1 cellular context compared by ENCODE assay signal in the genomic region with DNA sequence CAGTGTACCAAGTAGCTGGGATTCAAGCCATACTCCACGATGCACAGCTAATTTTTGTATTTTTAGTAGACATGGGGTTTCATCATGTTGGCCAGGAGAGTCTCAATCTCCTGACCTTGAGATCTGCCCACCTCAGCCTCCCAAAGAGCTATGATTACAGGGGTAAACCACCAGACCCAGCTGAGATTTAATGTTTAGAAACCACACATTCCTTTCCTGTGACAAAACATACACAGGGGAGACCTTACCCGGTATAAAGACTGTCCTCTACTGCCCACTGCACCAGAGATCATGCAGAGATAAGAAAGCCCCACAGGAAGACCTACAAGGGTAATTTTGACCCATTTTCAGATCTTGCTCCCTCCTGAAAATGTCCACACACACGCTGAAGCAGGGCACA.
TF ChIP-seq lines count a peak whose summit lies in the region.

No MANE protein-coding gene starts in this region.

TF ChIP-seq in IMR-90, 13 proteins besides CTCF, POLR2A, EP300 and RAD21 (continued from another document):
- TF ChIP-seq, protein P1, sequence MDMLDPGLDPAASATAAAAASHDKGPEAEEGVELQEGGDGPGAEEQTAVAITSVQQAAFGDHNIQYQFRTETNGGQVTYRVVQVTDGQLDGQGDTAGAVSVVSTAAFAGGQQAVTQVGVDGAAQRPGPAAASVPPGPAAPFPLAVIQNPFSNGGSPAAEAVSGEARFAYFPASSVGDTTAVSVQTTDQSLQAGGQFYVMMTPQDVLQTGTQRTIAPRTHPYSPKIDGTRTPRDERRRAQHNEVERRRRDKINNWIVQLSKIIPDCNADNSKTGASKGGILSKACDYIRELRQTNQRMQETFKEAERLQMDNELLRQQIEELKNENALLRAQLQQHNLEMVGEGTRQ (IDR thresholded peaks at IDR 0.05; ENCODE audit: low read depth, low read length), result no peak
- TF ChIP-seq MXI1 (IDR thresholded peaks at IDR 0.05; ENCODE audit: borderline replicate concordance, low read depth, low read length), result no peak
- TF ChIP-seq SMC3 (IDR thresholded peaks at IDR 0.05; ENCODE audit: low read depth, low read length), result no peak
- TF ChIP-seq, protein P2, sequence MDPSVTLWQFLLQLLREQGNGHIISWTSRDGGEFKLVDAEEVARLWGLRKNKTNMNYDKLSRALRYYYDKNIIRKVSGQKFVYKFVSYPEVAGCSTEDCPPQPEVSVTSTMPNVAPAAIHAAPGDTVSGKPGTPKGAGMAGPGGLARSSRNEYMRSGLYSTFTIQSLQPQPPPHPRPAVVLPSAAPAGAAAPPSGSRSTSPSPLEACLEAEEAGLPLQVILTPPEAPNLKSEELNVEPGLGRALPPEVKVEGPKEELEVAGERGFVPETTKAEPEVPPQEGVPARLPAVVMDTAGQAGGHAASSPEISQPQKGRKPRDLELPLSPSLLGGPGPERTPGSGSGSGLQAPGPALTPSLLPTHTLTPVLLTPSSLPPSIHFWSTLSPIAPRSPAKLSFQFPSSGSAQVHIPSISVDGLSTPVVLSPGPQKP (IDR thresholded peaks at IDR 0.05; ENCODE audit: borderline replicate concordance, low read depth, low read length), result no peak
- no peak for TF ChIP-seq BHLHE40 (IDR thresholded peaks at IDR 0.05; ENCODE audit: low read depth, low read length)
- TF ChIP-seq MAFK (IDR thresholded peaks at IDR 0.05; ENCODE audit: low read depth, low read length), result no peak
- TF ChIP-seq RFX5 (IDR thresholded peaks at IDR 0.05; ENCODE audit: low read depth, low read length), result no peak
- no peak for TF ChIP-seq CHD1 (IDR thresholded peaks at IDR 0.05; ENCODE audit: low read depth, low read length)
